In genomic region chr11:130592056-130592455, GRCh38 we compare ENCODE assay signal across 25 cellular contexts.
DNase-seq lines count a peak whose midpoint lies in the region; ATAC-seq, FAIRE-seq and TF ChIP-seq lines count a peak whose summit lies in the region.
"Had no signal": no experiment of that assay in that cellular context is flagged by ENCODE, and none has a peak within 500 bp of the region (broad histone marks: within the 10 kb centered on the region; RNA-seq: fewer than 3 reads in every experiment).

No MANE protein-coding gene starts in this region.

- no peak for FAIRE-seq in bronchial epithelial cell (lab: Jason Lieb, UNC)

- no peaks in the 10 kb centered on the region for H3K36me3 ChIP-seq in bronchial epithelial cell (ENCODE audit: control insufficient read depth, insufficient read depth, low read length)
- H3K36me3 ChIP-seq in H7 (replicated peaks; ENCODE audit: control insufficient read depth, insufficient read depth, low read length) = no peaks in the 10 kb centered on the region
- H3K36me3 ChIP-seq: prostate gland, spleen, upper lobe of right lung had no signal

- no peak for ATAC-seq in HG02938 (IDR thresholded peaks at IDR 0.05; ENCODE audit: unreplicated experiment)
- ATAC-seq: activated CD4-positive, alpha-beta T cell treated with anti-CD3 and anti-CD28 coated beads for 36 hours; activated CD8-positive, alpha-beta memory T cell treated with anti-CD3 and anti-CD28 coated beads, Interleukin-2, amount 10 ng/mL, durations not matched to agents 7 days and 5 days; activated naive CD8-positive, alpha-beta T cell treated with anti-CD3 and anti-CD28 coated beads, Interleukin-2, amount 50 U/mL, for 24 hours; activated T-helper 17 cell treated with anti-CD3 and anti-CD28 coated beads, Interleukin-2, amount 50 U/mL, for 72 hours; effector memory CD8-positive, alpha-beta T cell; upper lobe of right lung had no signal

- H3K27me3 ChIP-seq in bronchial epithelial cell (ENCODE audit: control insufficient read depth, insufficient read depth, low read length) (no peaks in the 10 kb centered on the region), H7 (ENCODE audit: control insufficient read depth, insufficient read depth, low read length) (no peaks in the 10 kb centered on the region)
- H3K27me3 ChIP-seq: upper lobe of right lung had no signal

- TF ChIP-seq POLR2A in erythroblast (IDR thresholded peaks at IDR 0.05; ENCODE audit: low read length) = no peak

- H3K4me3 ChIP-seq in bronchial epithelial cell (ENCODE audit: low read depth, low read length) (no peak overlapping the region), H7 (ENCODE audit: insufficient read depth, low read depth, low read length) (no peak overlapping the region)
- H3K4me3 ChIP-seq: prostate gland, spleen, upper lobe of right lung had no signal

- peak; percentile 62 for DNase-seq in AG08396 (ENCODE audit: low spot score)
- peak; percentile 31 for DNase-seq in NCI-H226
- DNase-seq in bronchial epithelial cell (ENCODE audit: low read depth) = peak; percentile 70
- peak; percentile 45 for DNase-seq in kidney tubule cell (ENCODE audit: low spot score)
- DNase-seq in erythroblast (lab: John Stamatoyannopoulos, UW) = no peak
- no peak for DNase-seq in NOMO-1 treated with dmso at 0.1 percent for 144 hours (lab: John Stamatoyannopoulos, UW; ENCODE audit: unreplicated experiment)
- DNase-seq in H7 = no peak
- DNase-seq: activated CD4-positive, alpha-beta T cell treated with anti-CD3 and anti-CD28 coated beads for 36 hours; activated CD8-positive, alpha-beta memory T cell treated with anti-CD3 and anti-CD28 coated beads, Interleukin-2, amount 10 ng/mL, durations not matched to agents 7 days and 5 days; activated naive CD8-positive, alpha-beta T cell treated with anti-CD3 and anti-CD28 coated beads, Interleukin-2, amount 50 U/mL, for 24 hours; cerebellar nuclear complex; DND-41; effector memory CD8-positive, alpha-beta T cell; hippocampal formation; islet precursor cell; KBM-7; NCI-H187 treated with DMSO at 0.1 percent for 48 hours; NCI-H446; RPMI8226; spleen; stimulated activated CD4-positive, alpha-beta T cell treated with anti-CD3 and anti-CD28 coated beads, Interleukin-4, amount 100 ng/mL, for 4 hours; upper lobe of right lung had no signal

- TF ChIP-seq CTCF in bronchial epithelial cell (IDR thresholded peaks at IDR 0.05; ENCODE audit: insufficient read depth, low read length, severe bottlenecking) = no peak

Comparison
In these comparisons a context has a peak if more than half of its experiments do, and no peak if none do; other contexts are left out.
1. DNase-seq: peak in AG08396 (single experiment), NCI-H226 (single experiment), bronchial epithelial cell (single experiment) and kidney tubule cell (single experiment); none in erythroblast (0 of 2), NOMO-1 treated with dmso at 0.1 percent for 144 hours (single experiment) and H7 (single experiment).